8 cellular contexts compared by ENCODE assay signal in genomic region chr17:17570207-17570797, GRCh38. TPM values are rescaled to one million over a fixed set of nuclear protein-coding genes. Genes with fewer than 3 reads are reported as not detected.
DNase-seq lines count a peak whose midpoint lies in the region; ATAC-seq and TF ChIP-seq lines count a peak whose summit lies in the region.

No MANE protein-coding gene starts in this region.

- no peak overlapping the region for H3K4me3 ChIP-seq in IMR-90 (ENCODE audit: insufficient read depth, low read depth, low read length)

- DNase-seq in AG09319 (ENCODE audit: extremely low read depth, low read depth) (no peak), IMR-90 (peak; percentile 13), WTC11 (ENCODE audit: low spot score) (peak; percentile 60), inferior parietal cortex (ENCODE audit: extremely low spot score) (peak; percentile 36), pons (ENCODE audit: low spot score) (no peak), AML-193 (lab: John Stamatoyannopoulos, UW) (no peak), cortex of kidney (lab: John Stamatoyannopoulos, UW) (no peak)

- no peak overlapping the region for H3K18ac ChIP-seq in IMR-90 (ENCODE audit: low read depth, low read length)

- H3K14ac ChIP-seq in IMR-90 (replicated peaks; ENCODE audit: low read depth, low read length) = no peak overlapping the region

- no peak overlapping the region for H3K4me2 ChIP-seq in IMR-90 (ENCODE audit: low read depth, low read length)

- H3K9ac ChIP-seq in IMR-90 (ENCODE audit: low read depth, low read length) = no peak overlapping the region

- in situ Hi-C loops in IMR-90 (cut with MboI; ENCODE audit: low sequenced_read_pairs) = loop anchor here (5.0 kb wide), 1 partner anchor 213 kb away; no protein-coding TSS in a partner anchor

- H3K36me3 Mint-ChIP-seq in WTC11 = no peaks in the 10 kb centered on the region

- H3K27me3 ChIP-seq in IMR-90 (ENCODE audit: control insufficient read depth, insufficient read depth, low read length) = no peaks in the 10 kb centered on the region

- H3K9me3 ChIP-seq in IMR-90 (ENCODE audit: control insufficient read depth, insufficient read depth, low read length) = no peaks in the 10 kb centered on the region

- peak; percentile 70 for TF ChIP-seq RAD21 in IMR-90 (IDR thresholded peaks at IDR 0.05; ENCODE audit: low read length)

- H4K20me1 ChIP-seq in IMR-90 (ENCODE audit: insufficient read depth, low read length) = peaks cover 24% of the 10 kb centered on the region; the same call in 1 of the 2 replicates

- 0 out of 2 replicates have a peak overlapping the region, but pooled peaks have one; percentile 15 for H3K27ac Mint-ChIP-seq in WTC11

- WGBS in IMR-90 (ENCODE audit: extremely low coverage in 2 of 2, insufficient read length in 1 of 2), 2 experiments = 81% methylated on average over 4 of the region's 7 CpGs; no CpG with 5 or more reads in 1 of the 2 experiments

- H3K4ac ChIP-seq in IMR-90 (ENCODE audit: low read depth, low read length) = no peak overlapping the region

- no peak overlapping the region for H2BK20ac ChIP-seq in IMR-90 (ENCODE audit: low read depth, low read length)

- peaks cover 2% of the 10 kb centered on the region; the same call in 1 of the 2 replicates for H3K4me1 ChIP-seq in IMR-90 (ENCODE audit: control insufficient read depth, insufficient read depth, low read length)

- ATAC-seq in IMR-90 (ENCODE audit: low read depth) (peak; percentile 55; the same call in 1 of the 2 replicates), WTC11 (peak; percentile 54), HG02678 (IDR thresholded peaks at IDR 0.05; ENCODE audit: unreplicated experiment) (no peak)

- H3K4me3 Mint-ChIP-seq in WTC11 = no peak overlapping the region

- no peak overlapping the region for H2AK5ac ChIP-seq in IMR-90 (ENCODE audit: low read depth, low read length)

- no peak overlapping the region for H2BK15ac ChIP-seq in IMR-90 (ENCODE audit: low read depth, low read length)

- H2BK5ac ChIP-seq in IMR-90 (ENCODE audit: low read depth, low read length, poor library complexity, severe bottlenecking) = no peak overlapping the region

- no peak overlapping the region for H4K5ac ChIP-seq in IMR-90 (ENCODE audit: low read depth, low read length)

- no peaks in the 10 kb centered on the region for H3K27me3 Mint-ChIP-seq in WTC11 (ENCODE audit: low read depth)

- dilution Hi-C loops in IMR-90 (cut with HindIII; ENCODE audit: low sequenced_read_pairs, unreplicated experiment) = no loop called here

- no TSS peak for BruUV-seq in IMR-90 (replicated peaks; lab: Mats Ljungman, UMichigan)

- TF ChIP-seq POLR2A in IMR-90 (IDR thresholded peaks at IDR 0.05; ENCODE audit: low read depth, low read length) = no peak

- no peak overlapping the region for H4K8ac ChIP-seq in IMR-90 (ENCODE audit: low read depth in 2 of 2, low read length in 2 of 2)

- H3K79me1 ChIP-seq in IMR-90 (ENCODE audit: low read depth in 1 of 2, low read length in 2 of 2) = no peaks in the 10 kb centered on the region; a peak in 1 of 4 replicates

- CTCF ChIA-PET in IMR-90 (lab: Yijun Ruan, JAX) (interaction anchor here (0.7 to 0.9 kb wide), 2 partner anchors 95 to 214 kb away, joined by 3 read pairs; no protein-coding TSS in a partner anchor), WTC11 (lab: Charles Lee) (interaction anchor here (0.6 to 6.5 kb wide), 9 partner anchors 12 to 215 kb away, joined by 3 to 108 read pairs (median 10); partner anchors contain the start of genes PEMT and RASD1)

- no peaks in the 10 kb centered on the region; the same call in 1 of the 2 replicates for H3K9me1 ChIP-seq in IMR-90 (ENCODE audit: insufficient read depth, low read length)

- H2BK120ac ChIP-seq in IMR-90 (ENCODE audit: low read depth, low read length) = no peak overlapping the region

- intact Hi-C loops in IMR-90 (cut with micrococcal nuclease) = loop anchor here (1.0 kb wide), 1 partner anchor 73 kb away; no protein-coding TSS in a partner anchor

- no peaks in the 10 kb centered on the region for H3K36me3 ChIP-seq in IMR-90 (ENCODE audit: control insufficient read depth, insufficient read depth, low read length)

- no peak overlapping the region for H2AK9ac ChIP-seq in IMR-90 (replicated peaks; ENCODE audit: low read depth, low read length, poor library complexity)

- no peak overlapping the region for H3K56ac ChIP-seq in IMR-90 (ENCODE audit: extremely low read depth, insufficient read depth, low read length)

- peak; percentile 30 for TF ChIP-seq CTCF in AG09319 (IDR thresholded peaks at IDR 0.05; ENCODE audit: low read depth, low read length)
- TF ChIP-seq CTCF in IMR-90 (conservative IDR thresholded peaks at IDR 0.05; ENCODE audit: low read depth, low read length) = peak; percentile 53
- TF ChIP-seq CTCF in WTC11 (IDR thresholded peaks at IDR 0.05) = no peak; the same call in 1 of the 2 replicates

- POLR2A ChIA-PET in IMR-90 (lab: Charles Lee; ENCODE audit: unreplicated experiment) = no interaction called here
- POLR2A ChIA-PET in WTC11 (lab: Charles Lee) = no interaction called here

- no peak overlapping the region for H4K91ac ChIP-seq in IMR-90 (ENCODE audit: insufficient read depth, low read depth, low read length)

- peak overlapping the region; percentile 55 for H2AFZ ChIP-seq in IMR-90 (replicated peaks; ENCODE audit: low read length, poor library complexity)

- H3K9me3 Mint-ChIP-seq in WTC11 = no peaks in the 10 kb centered on the region

- peaks cover 2% of the 10 kb centered on the region for H3K4me1 Mint-ChIP-seq in WTC11

- H3K27ac ChIP-seq in IMR-90 (ENCODE audit: insufficient read depth, low read length) = no peak overlapping the region

- no peak overlapping the region for H3K23ac ChIP-seq in IMR-90 (ENCODE audit: low read depth, low read length)

TF ChIP-seq in IMR-90, 13 proteins besides CTCF, POLR2A, EP300 and RAD21:
- TF ChIP-seq MAFK (IDR thresholded peaks at IDR 0.05; ENCODE audit: low read depth, low read length) = no peak
- TF ChIP-seq, protein P1, sequence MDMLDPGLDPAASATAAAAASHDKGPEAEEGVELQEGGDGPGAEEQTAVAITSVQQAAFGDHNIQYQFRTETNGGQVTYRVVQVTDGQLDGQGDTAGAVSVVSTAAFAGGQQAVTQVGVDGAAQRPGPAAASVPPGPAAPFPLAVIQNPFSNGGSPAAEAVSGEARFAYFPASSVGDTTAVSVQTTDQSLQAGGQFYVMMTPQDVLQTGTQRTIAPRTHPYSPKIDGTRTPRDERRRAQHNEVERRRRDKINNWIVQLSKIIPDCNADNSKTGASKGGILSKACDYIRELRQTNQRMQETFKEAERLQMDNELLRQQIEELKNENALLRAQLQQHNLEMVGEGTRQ (IDR thresholded peaks at IDR 0.05; ENCODE audit: low read depth, low read length) = no peak
- no peak for TF ChIP-seq MXI1 (IDR thresholded peaks at IDR 0.05; ENCODE audit: borderline replicate concordance, low read depth, low read length)
- TF ChIP-seq NFE2L2 (IDR thresholded peaks at IDR 0.05; ENCODE audit: low read depth, low read length) = no peak
- TF ChIP-seq RFX5 (IDR thresholded peaks at IDR 0.05; ENCODE audit: low read depth, low read length) = no peak
- peak; percentile 60 for TF ChIP-seq SMC3 (IDR thresholded peaks at IDR 0.05; ENCODE audit: low read depth, low read length)
- no peak for TF ChIP-seq FOS (IDR thresholded peaks at IDR 0.05; ENCODE audit: low read depth, low read length)
- TF ChIP-seq BHLHE40 (IDR thresholded peaks at IDR 0.05; ENCODE audit: low read depth, low read length) = no peak
- TF ChIP-seq MAZ (IDR thresholded peaks at IDR 0.05; ENCODE audit: borderline replicate concordance, low read depth, low read length) = no peak

TF ChIP-seq in WTC11, 78 proteins besides CTCF, POLR2A, EP300 and RAD21 (continues in another document):
- TF ChIP-seq MLX (CRISPR knock-in tag; IDR thresholded peaks at IDR 0.05) (no peak), RELA (CRISPR knock-in tag; IDR thresholded peaks at IDR 0.05; ENCODE audit: borderline replicate concordance) (no peak), ZNF423 (CRISPR knock-in tag; IDR thresholded peaks at IDR 0.05) (no peak)
- TF ChIP-seq, protein P2, sequence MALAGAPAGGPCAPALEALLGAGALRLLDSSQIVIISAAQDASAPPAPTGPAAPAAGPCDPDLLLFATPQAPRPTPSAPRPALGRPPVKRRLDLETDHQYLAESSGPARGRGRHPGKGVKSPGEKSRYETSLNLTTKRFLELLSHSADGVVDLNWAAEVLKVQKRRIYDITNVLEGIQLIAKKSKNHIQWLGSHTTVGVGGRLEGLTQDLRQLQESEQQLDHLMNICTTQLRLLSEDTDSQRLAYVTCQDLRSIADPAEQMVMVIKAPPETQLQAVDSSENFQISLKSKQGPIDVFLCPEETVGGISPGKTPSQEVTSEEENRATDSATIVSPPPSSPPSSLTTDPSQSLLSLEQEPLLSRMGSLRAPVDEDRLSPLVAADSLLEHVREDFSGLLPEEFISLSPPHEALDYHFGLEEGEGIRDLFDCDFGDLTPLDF (CRISPR knock-in tag; IDR thresholded peaks at IDR 0.05) = no peak

RNA-seq across cellular contexts. Expression of gene PEMT, which starts 21.2 kb away (rescaled TPM):
- total RNA-seq in IMR-90 (2012; rRNA removed) (23.3 and 25.0 TPM in 2 replicates), WTC11 (2021) (51.9 to 54.6 TPM (median 53.1 TPM) in 3 replicates)
- polyA plus RNA-seq in IMR-90 (2012; rRNA removed) = 49.5 and 54.5 TPM in 2 replicates
- 32.8 and 68.4 TPM in 2 replicates for polyA plus RNA-seq in IMR-90 (2012; cell fraction: cytosol; rRNA removed)
- polyA plus RNA-seq in IMR-90 (2012; cell fraction: nucleus; rRNA removed; ENCODE audit: low replicate concordance) = 12.5 and 28.3 TPM in 2 replicates

Comparison
In these comparisons a context has a peak if more than half of its experiments do, and no peak if none do; other contexts are left out.
1. DNase-seq: peak in IMR-90 (single experiment), WTC11 (single experiment) and inferior parietal cortex (single experiment); none in AG09319 (single experiment), pons (single experiment), AML-193 (0 of 2) and cortex of kidney (single experiment).